1 cellular context compared by ENCODE assay signal in the genomic region with DNA sequence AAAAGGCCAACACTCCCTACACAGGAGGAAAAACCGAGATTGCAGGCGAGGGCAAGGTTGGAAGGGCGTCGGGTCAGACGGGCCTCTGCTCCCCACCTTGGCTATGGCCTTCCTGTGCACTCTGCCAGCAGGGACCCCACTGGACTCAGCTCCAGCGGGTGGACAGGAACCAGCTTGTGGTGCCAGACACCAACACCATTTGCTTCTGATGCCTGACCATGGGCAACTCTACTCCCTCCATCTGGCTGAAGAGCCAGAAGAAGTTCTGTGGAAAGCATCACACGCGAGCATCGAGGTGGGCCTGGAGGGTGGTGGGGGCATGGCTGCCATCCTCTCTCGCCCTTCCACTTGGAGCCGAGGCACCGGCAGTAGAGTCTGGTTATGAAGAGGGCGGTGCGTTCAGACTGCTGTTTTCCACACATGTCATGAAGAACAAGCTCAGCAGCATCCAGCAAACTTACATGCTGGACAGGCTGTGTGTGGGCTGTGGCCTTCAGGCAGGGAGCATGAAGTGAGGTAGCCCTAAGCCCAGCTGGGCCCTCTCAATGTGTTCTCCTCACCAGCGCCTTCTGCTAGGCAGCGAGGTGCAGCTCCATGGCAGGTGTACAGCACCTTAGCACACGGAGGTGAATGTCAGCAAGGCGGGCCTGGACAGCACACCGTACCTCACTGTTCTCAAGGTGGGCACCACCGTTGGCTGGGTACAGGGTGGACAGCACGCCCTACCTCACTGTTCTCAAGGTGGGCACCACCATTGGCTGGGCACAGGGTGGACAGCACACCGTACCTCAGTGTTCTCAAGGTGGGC.
TF ChIP-seq lines count a peak whose summit lies in the region.

No MANE protein-coding gene starts in this region.

TF ChIP-seq in IMR-90, 13 proteins besides CTCF, POLR2A, EP300 and RAD21:
- TF ChIP-seq CEBPB (IDR thresholded peaks at IDR 0.05; ENCODE audit: low read depth, low read length) (no peak), MAFK (IDR thresholded peaks at IDR 0.05; ENCODE audit: low read depth, low read length) (no peak), MXI1 (IDR thresholded peaks at IDR 0.05; ENCODE audit: borderline replicate concordance, low read depth, low read length) (no peak), RCOR1 (IDR thresholded peaks at IDR 0.05; ENCODE audit: insufficient replicate concordance, low read length) (no peak), ELK1 (IDR thresholded peaks at IDR 0.05; ENCODE audit: borderline replicate concordance, low read depth, low read length) (no peak), CHD1 (IDR thresholded peaks at IDR 0.05; ENCODE audit: low read depth, low read length) (no peak), RFX5 (IDR thresholded peaks at IDR 0.05; ENCODE audit: low read depth, low read length) (no peak), MAZ (IDR thresholded peaks at IDR 0.05; ENCODE audit: borderline replicate concordance, low read depth, low read length) (no peak)
